Comparison of ENCODE assay signal across 26 cellular contexts in genomic region chr10:133133471-133134231, GRCh38. TPM values are rescaled to one million over a fixed set of nuclear protein-coding genes. Genes with fewer than 3 reads are reported as not detected.
A peak's percentile ranks its signal among the peaks of the same experiment; 100 is the strongest.
DNase-seq lines count a peak whose midpoint lies in the region; ATAC-seq, FAIRE-seq and TF ChIP-seq lines count a peak whose summit lies in the region.
"Had no signal": no experiment of that assay in that cellular context is flagged by ENCODE, and none has a peak within 500 bp of the region (broad histone marks: within the 10 kb centered on the region; RNA-seq: fewer than 3 reads in every experiment).

No MANE protein-coding gene starts in this region.

- intact Hi-C loops in Right ventricle myocardium inferior (cut with DNase I): no loop called here

- no peak for DNase-seq in Right ventricle myocardium inferior (ENCODE audit: missing footprints)
- DNase-seq in right atrium auricular region (ENCODE audit: low spot score): no peak
- peak; percentile 13 for DNase-seq in epidermal melanocyte (ENCODE audit: insufficient read length, low spot score)
- DNase-seq in mesenteric fat pad (ENCODE audit: low spot score): peak; percentile 76
- peak; percentile 31 for DNase-seq in ureter (ENCODE audit: low spot score)
- DNase-seq in foreskin melanocyte: no peak
- no peak for DNase-seq in Kasumi-1 (lab: John Stamatoyannopoulos, UW)
- no peak for DNase-seq in H54 (ENCODE audit: insufficient read length, low spot score)
- DNase-seq: activated CD4-positive, alpha-beta T cell treated with anti-CD3 and anti-CD28 coated beads, Interleukin-2, amount 10 ng/mL, durations not matched to agents 7 days and 5 days; activated naive CD4-positive, alpha-beta T cell treated with anti-CD3 and anti-CD28 coated beads for 36 hours; DND-41; GM23248; immature natural killer cell; NCI-H1105 treated with DMSO at 0.1 percent for 48 hours; NCI-H510A; retina; WERI-Rb-1 had no signal

- H3K27ac ChIP-seq in right atrium auricular region: no peak overlapping the region
- H3K27ac ChIP-seq: cardiac muscle cell, GM23248, HL-60, SK-N-MC, upper lobe of right lung, WERI-Rb-1 had no signal

- H3K4me1 ChIP-seq in right atrium auricular region: no peaks in the 10 kb centered on the region
- H3K4me1 ChIP-seq: upper lobe of right lung had no signal

- no peak overlapping the region for H3K4me3 ChIP-seq in right atrium auricular region
- H3K4me3 ChIP-seq: cardiac muscle cell, dorsolateral prefrontal cortex, GM23248, lung, SK-N-MC, upper lobe of right lung had no signal

- H3K9me3 ChIP-seq in right atrium auricular region: no peaks in the 10 kb centered on the region
- H3K9me3 ChIP-seq: upper lobe of right lung had no signal

- TF ChIP-seq POLR2A in H54 (IDR thresholded peaks at IDR 0.05; ENCODE audit: low read depth, low read length): no peak

- H3K36me3 ChIP-seq in right atrium auricular region: no peaks in the 10 kb centered on the region
- H3K36me3 ChIP-seq: cardiac muscle cell, upper lobe of right lung, WERI-Rb-1 had no signal

- no peak for TF ChIP-seq CTCF in right atrium auricular region (IDR thresholded peaks at IDR 0.05)

- no peak for FAIRE-seq in H54 (lab: Jason Lieb, UNC)
- FAIRE-seq: A204.1, GM12891, RCC 7860 had no signal

- H3K27me3 ChIP-seq in right atrium auricular region: no peaks in the 10 kb centered on the region
- H3K27me3 ChIP-seq: cardiac muscle cell, dorsolateral prefrontal cortex, upper lobe of right lung had no signal

- peak; percentile 21 for ATAC-seq in Right ventricle myocardium inferior
- ATAC-seq: upper lobe of right lung had no signal

RNA-seq across cellular contexts. Expression of gene KNDC1, which starts 26.4 kb away (rescaled TPM):
- not detected for total RNA-seq in Right ventricle myocardium inferior
- 1 to 10 TPM in 1 of 2 donors, under 1 TPM in 1; 0.59 to 1.8 TPM for total RNA-seq in right atrium auricular region
- total RNA-seq in mesenteric fat pad: 0.13 TPM
- total RNA-seq in ureter: 2.2 TPM
- total RNA-seq: activated naive CD4-positive, alpha-beta T cell treated with anti-CD3 and anti-CD28 coated beads for 36 hours had no signal

RNA-seq across cellular contexts. Expression of gene ADGRA1, which starts 45.9 kb away (rescaled TPM):
- not detected for total RNA-seq in Right ventricle myocardium inferior
- under 1 TPM; 0.11 to 0.51 TPM for total RNA-seq in right atrium auricular region
- not detected for total RNA-seq in mesenteric fat pad
- total RNA-seq in ureter: 0.13 TPM
- total RNA-seq: activated CD4-positive, alpha-beta T cell treated with anti-CD3 and anti-CD28 coated beads, Interleukin-2, amount 10 ng/mL, durations not matched to agents 7 days and 5 days; activated naive CD4-positive, alpha-beta T cell treated with anti-CD3 and anti-CD28 coated beads for 36 hours; GM23248; upper lobe of right lung had no signal

Comparison
In these comparisons a context has a peak if more than half of its experiments do, and no peak if none do; other contexts are left out.
1. DNase-seq: peak in epidermal melanocyte (single experiment), mesenteric fat pad (single experiment) and ureter (single experiment); none in Right ventricle myocardium inferior (single experiment), right atrium auricular region (single experiment), foreskin melanocyte (single experiment), Kasumi-1 (0 of 2) and H54 (single experiment).